1 cellular context compared by ENCODE assay signal in genomic region chr7:24946467-24946866, GRCh38.
TF ChIP-seq lines count a peak whose summit lies in the region.

No MANE protein-coding gene starts in this region.

TF ChIP-seq in IMR-90, 13 proteins besides CTCF, POLR2A, EP300 and RAD21:
- TF ChIP-seq CHD1 (IDR thresholded peaks at IDR 0.05; ENCODE audit: low read depth, low read length): no peak
- no peak for TF ChIP-seq CEBPB (IDR thresholded peaks at IDR 0.05; ENCODE audit: low read depth, low read length)
- TF ChIP-seq MXI1 (IDR thresholded peaks at IDR 0.05; ENCODE audit: borderline replicate concordance, low read depth, low read length): no peak
- no peak for TF ChIP-seq RCOR1 (IDR thresholded peaks at IDR 0.05; ENCODE audit: insufficient replicate concordance, low read length)
- no peak for TF ChIP-seq ELK1 (IDR thresholded peaks at IDR 0.05; ENCODE audit: borderline replicate concordance, low read depth, low read length)
- no peak for TF ChIP-seq RFX5 (IDR thresholded peaks at IDR 0.05; ENCODE audit: low read depth, low read length)
- no peak for TF ChIP-seq NFE2L2 (IDR thresholded peaks at IDR 0.05; ENCODE audit: low read depth, low read length)
- TF ChIP-seq MAFK (IDR thresholded peaks at IDR 0.05; ENCODE audit: low read depth, low read length): no peak
- TF ChIP-seq SMC3 (IDR thresholded peaks at IDR 0.05; ENCODE audit: low read depth, low read length): no peak
- no peak for TF ChIP-seq MAZ (IDR thresholded peaks at IDR 0.05; ENCODE audit: borderline replicate concordance, low read depth, low read length)
- no peak for TF ChIP-seq BHLHE40 (IDR thresholded peaks at IDR 0.05; ENCODE audit: low read depth, low read length)
- no peak for TF ChIP-seq FOS (IDR thresholded peaks at IDR 0.05; ENCODE audit: low read depth, low read length)
- TF ChIP-seq, protein P1, sequence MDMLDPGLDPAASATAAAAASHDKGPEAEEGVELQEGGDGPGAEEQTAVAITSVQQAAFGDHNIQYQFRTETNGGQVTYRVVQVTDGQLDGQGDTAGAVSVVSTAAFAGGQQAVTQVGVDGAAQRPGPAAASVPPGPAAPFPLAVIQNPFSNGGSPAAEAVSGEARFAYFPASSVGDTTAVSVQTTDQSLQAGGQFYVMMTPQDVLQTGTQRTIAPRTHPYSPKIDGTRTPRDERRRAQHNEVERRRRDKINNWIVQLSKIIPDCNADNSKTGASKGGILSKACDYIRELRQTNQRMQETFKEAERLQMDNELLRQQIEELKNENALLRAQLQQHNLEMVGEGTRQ (IDR thresholded peaks at IDR 0.05; ENCODE audit: low read depth, low read length): no peak
